Comparison of ENCODE assay signal across 19 cellular contexts in the genomic region with DNA sequence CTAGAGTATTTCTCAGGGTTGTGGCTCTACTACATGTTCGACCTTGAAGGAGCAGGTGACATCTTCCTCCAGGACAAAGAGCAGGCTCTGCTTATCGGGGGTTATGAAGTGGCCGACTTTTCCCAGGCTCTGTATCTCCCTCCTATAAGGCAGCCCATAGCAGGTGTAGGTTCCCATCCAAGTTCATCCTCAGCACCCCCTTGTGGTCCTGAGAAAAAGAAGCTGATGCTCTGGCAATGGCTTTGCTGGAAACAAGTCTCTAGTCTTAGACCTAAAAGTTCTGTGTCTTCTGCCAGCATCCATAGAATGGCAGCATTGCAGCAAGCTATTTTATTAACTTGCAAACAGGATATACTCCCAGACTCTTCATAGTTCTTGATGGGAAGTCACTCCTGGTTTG.
DNase-seq lines count a peak whose midpoint lies in the region; ATAC-seq and TF ChIP-seq lines count a peak whose summit lies in the region.
"Had no signal": no experiment of that assay in that cellular context is flagged by ENCODE, and none has a peak within 500 bp of the region (broad histone marks: within the 10 kb centered on the region; RNA-seq: fewer than 3 reads in every experiment).

No MANE protein-coding gene starts in this region.

- H3K27ac Mint-ChIP-seq in chondrocyte (ENCODE audit: unreplicated experiment) (no peak overlapping the region), type B pancreatic cell (no peak overlapping the region)
- H3K27ac Mint-ChIP-seq: brain, immature natural killer cell had no signal

- H3K27me3 Mint-ChIP-seq in chondrocyte (ENCODE audit: low read depth) = peaks cover 8% of the 10 kb centered on the region
- peaks cover 3% of the 10 kb centered on the region for H3K27me3 Mint-ChIP-seq in type B pancreatic cell

- no peaks in the 10 kb centered on the region for H3K36me3 Mint-ChIP-seq in chondrocyte (ENCODE audit: low read depth)
- H3K36me3 Mint-ChIP-seq in type B pancreatic cell = no peaks in the 10 kb centered on the region
- H3K36me3 Mint-ChIP-seq: brain, immature natural killer cell had no signal

- no peak overlapping the region for H3K4me3 Mint-ChIP-seq in chondrocyte (ENCODE audit: unreplicated experiment)
- no peak overlapping the region for H3K4me3 Mint-ChIP-seq in type B pancreatic cell
- H3K4me3 Mint-ChIP-seq: brain, immature natural killer cell had no signal

- TF ChIP-seq CTCF in chondrocyte (IDR thresholded peaks at IDR 0.05) = peak; percentile 24
- peak; percentile 50 for TF ChIP-seq CTCF in type B pancreatic cell (conservative IDR thresholded peaks at IDR 0.05)

- H3K9me3 Mint-ChIP-seq in chondrocyte (ENCODE audit: low read depth) = no peaks in the 10 kb centered on the region
- no peaks in the 10 kb centered on the region for H3K9me3 Mint-ChIP-seq in type B pancreatic cell
- H3K9me3 Mint-ChIP-seq: brain had no signal

- peak; percentile 23 for DNase-seq in NCI-H82 (lab: John Stamatoyannopoulos, UW)
- DNase-seq in NCI-H82 treated with DMSO at 0.1 percent for 48 hours (lab: John Stamatoyannopoulos, UW; ENCODE audit: unreplicated experiment) = no peak
- peak; percentile 1 for DNase-seq in NCI-H526 treated with DMSO at 0.1 percent for 48 hours (lab: John Stamatoyannopoulos, UW)
- DNase-seq in chondrocyte (ENCODE audit: low spot score) = no peak
- no peak for DNase-seq in type B pancreatic cell (ENCODE audit: extremely low spot score, unreplicated experiment)
- DNase-seq in NCI-H187 treated with DMSO at 0.1 percent for 48 hours (lab: John Stamatoyannopoulos, UW) = no peak
- no peak for DNase-seq in activated CD4-positive, alpha-beta T cell treated with anti-CD3 and anti-CD28 coated beads, Interleukin-2, amount 50 U/mL, for 1 hour
- DNase-seq: ACHN; activated naive CD4-positive, alpha-beta T cell; effector CD4-positive, alpha-beta T cell; foreskin keratinocyte; immature natural killer cell; NCI-H510A; ovary; SIG-M5; small intestine; stomach had no signal

- ATAC-seq in HG03460 (IDR thresholded peaks at IDR 0.05; ENCODE audit: unreplicated experiment) = no peak
- ATAC-seq: foreskin keratinocyte had no signal

- H3K4me1 Mint-ChIP-seq in chondrocyte (ENCODE audit: low read depth) (no peaks in the 10 kb centered on the region), type B pancreatic cell (ENCODE audit: unreplicated experiment) (peaks cover 4% of the 10 kb centered on the region)
- H3K4me1 Mint-ChIP-seq: immature natural killer cell had no signal

Comparison
In these comparisons a context has a peak if more than half of its experiments do, and no peak if none do; other contexts are left out.
1. DNase-seq: peak in NCI-H82 (single experiment) and NCI-H526 treated with DMSO at 0.1 percent for 48 hours (single experiment); none in NCI-H82 treated with DMSO at 0.1 percent for 48 hours (single experiment), chondrocyte (single experiment), type B pancreatic cell (single experiment), NCI-H187 treated with DMSO at 0.1 percent for 48 hours (single experiment) and activated CD4-positive, alpha-beta T cell treated with anti-CD3 and anti-CD28 coated beads, Interleukin-2, amount 50 U/mL, for 1 hour (single experiment).